ENCODE assay signal across 8 cellular contexts in the genomic region with DNA sequence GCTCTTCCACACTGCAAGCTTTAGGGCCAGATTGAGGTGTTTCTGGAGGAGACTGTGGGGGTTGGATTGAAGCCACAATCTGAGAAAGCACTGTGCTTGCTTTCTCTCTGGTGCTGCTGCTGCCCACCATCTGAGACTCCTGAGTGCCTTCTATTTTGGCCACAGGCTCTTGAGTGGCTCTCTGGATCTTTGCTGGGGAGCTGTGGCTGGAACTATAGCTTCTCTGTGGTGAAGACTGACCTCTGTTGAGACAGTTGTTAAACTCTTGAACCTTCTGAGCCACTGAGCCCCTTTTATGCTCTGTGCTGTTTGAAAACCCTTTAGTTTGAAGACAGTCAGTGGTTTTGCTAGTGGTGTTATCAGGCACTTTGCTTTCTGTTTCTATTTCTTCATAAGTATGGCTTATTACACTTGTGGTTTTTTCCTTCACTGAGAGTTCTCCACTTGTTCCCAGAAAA.
DNase-seq lines count a peak whose midpoint lies in the region; ATAC-seq and TF ChIP-seq lines count a peak whose summit lies in the region.

No MANE protein-coding gene starts in this region.

- CTCF ChIA-PET in HEK293T (lab: Yijun Ruan, JAX), result interaction anchor here (0.7 kb wide), 1 partner anchor 16 kb away, joined by 3 read pairs; no protein-coding TSS in a partner anchor

- peaks cover 5 to 24% (median 16%) of the 10 kb centered on the region in 4 donors for H3K4me1 Mint-ChIP-seq in CD4-positive, CD25-positive, alpha-beta regulatory T cell
- peaks cover 45% of the 10 kb centered on the region for H3K4me1 Mint-ChIP-seq in activated naive CD8-positive, alpha-beta T cell treated with anti-CD3 and anti-CD28 coated beads, Interleukin-2, amount 10 ng/mL, durations not matched to agents 7 days and 5 days

- peak in 1 of 2 donors; percentile 48 for ATAC-seq in CD4-positive, CD25-positive, alpha-beta regulatory T cell (ENCODE audit: low read depth in 2 of 2)
- ATAC-seq in GM19023 (IDR thresholded peaks at IDR 0.05; ENCODE audit: unreplicated experiment) (peak; percentile 57), HG03354 (IDR thresholded peaks at IDR 0.05; ENCODE audit: poor library complexity, severe bottlenecking, unreplicated experiment) (peak; percentile 58)
- ATAC-seq in activated naive CD8-positive, alpha-beta T cell treated with anti-CD3 and anti-CD28 coated beads, Interleukin-2, amount 10 ng/mL, durations not matched to agents 7 days and 5 days (ENCODE audit: low read depth), result peak; percentile 87

- H3K27ac ChIP-seq in CD4-positive, CD25-positive, alpha-beta regulatory T cell (ENCODE audit: insufficient read depth, low read length, poor library complexity, severe bottlenecking), result no peak overlapping the region
- no peak overlapping the region for H3K27ac ChIP-seq in substantia nigra (ENCODE audit: low read depth, low read length, poor library complexity, severe bottlenecking)

- DNase-seq in CD4-positive, CD25-positive, alpha-beta regulatory T cell, result peak in 1 of 3 donors; percentile 68
- DNase-seq in activated naive CD8-positive, alpha-beta T cell treated with anti-CD3 and anti-CD28 coated beads, Interleukin-2, amount 10 ng/mL, durations not matched to agents 7 days and 5 days, result peak; percentile 54
- DNase-seq in HEK293T (ENCODE audit: extremely low spot score) (no peak), NCI-H2171 treated with DMSO at 0.1 percent for 48 hours (lab: John Stamatoyannopoulos, UW) (no peak), substantia nigra (lab: John Stamatoyannopoulos, UW) (no peak), NCI-H345 treated with DMSO at 0.1 percent for 48 hours (lab: John Stamatoyannopoulos, UW; ENCODE audit: unreplicated experiment) (no peak)

- H3K27ac Mint-ChIP-seq in CD4-positive, CD25-positive, alpha-beta regulatory T cell, result peak overlapping the region; percentile 57 to 91 (median 81)
- H3K27ac Mint-ChIP-seq in activated naive CD8-positive, alpha-beta T cell treated with anti-CD3 and anti-CD28 coated beads, Interleukin-2, amount 10 ng/mL, durations not matched to agents 7 days and 5 days, result peak overlapping the region; percentile 88

- H3K9me3 Mint-ChIP-seq in CD4-positive, CD25-positive, alpha-beta regulatory T cell, result no peaks in the 10 kb centered on the region
- H3K9me3 Mint-ChIP-seq in activated naive CD8-positive, alpha-beta T cell treated with anti-CD3 and anti-CD28 coated beads, Interleukin-2, amount 10 ng/mL, durations not matched to agents 7 days and 5 days, result no peaks in the 10 kb centered on the region

- no peaks in the 10 kb centered on the region for H3K9me3 ChIP-seq in CD4-positive, CD25-positive, alpha-beta regulatory T cell (ENCODE audit: control insufficient read depth in 2 of 2, low read length in 2 of 2)

- H3K36me3 ChIP-seq in CD4-positive, CD25-positive, alpha-beta regulatory T cell (ENCODE audit: control insufficient read depth, insufficient read depth, low read length), result no peaks in the 10 kb centered on the region

- no peaks in the 10 kb centered on the region for H3K27me3 ChIP-seq in CD4-positive, CD25-positive, alpha-beta regulatory T cell (ENCODE audit: control insufficient read depth, insufficient read depth, low read length)

- H3K27me3 Mint-ChIP-seq in CD4-positive, CD25-positive, alpha-beta regulatory T cell, result no peaks in the 10 kb centered on the region
- H3K27me3 Mint-ChIP-seq in activated naive CD8-positive, alpha-beta T cell treated with anti-CD3 and anti-CD28 coated beads, Interleukin-2, amount 10 ng/mL, durations not matched to agents 7 days and 5 days, result no peaks in the 10 kb centered on the region

- H3K36me3 Mint-ChIP-seq in CD4-positive, CD25-positive, alpha-beta regulatory T cell, result peaks cover 4% of the 10 kb centered on the region
- peaks cover 14% of the 10 kb centered on the region for H3K36me3 Mint-ChIP-seq in activated naive CD8-positive, alpha-beta T cell treated with anti-CD3 and anti-CD28 coated beads, Interleukin-2, amount 10 ng/mL, durations not matched to agents 7 days and 5 days

- peak overlapping the region in 2 of 4 donors; percentile 8 to 15 for H3K4me3 Mint-ChIP-seq in CD4-positive, CD25-positive, alpha-beta regulatory T cell
- H3K4me3 Mint-ChIP-seq in activated naive CD8-positive, alpha-beta T cell treated with anti-CD3 and anti-CD28 coated beads, Interleukin-2, amount 10 ng/mL, durations not matched to agents 7 days and 5 days, result peak overlapping the region; percentile 60

- peaks cover 10% of the 10 kb centered on the region for H3K4me1 ChIP-seq in CD4-positive, CD25-positive, alpha-beta regulatory T cell (ENCODE audit: control insufficient read depth, insufficient read depth, low read length, poor library complexity, severe bottlenecking)

- H3K4me3 ChIP-seq in CD4-positive, CD25-positive, alpha-beta regulatory T cell (ENCODE audit: low read depth, low read length), result peak overlapping the region; percentile 38

- POLR2A ChIA-PET in activated naive CD8-positive, alpha-beta T cell treated with anti-CD3 and anti-CD28 coated beads, Interleukin-2, amount 10 ng/mL, durations not matched to agents 7 days and 5 days (lab: Charles Lee), result interaction anchor here (1.0 to 2.3 kb wide), 5 partner anchors 18 to 363 kb away, joined by 3 to 8 read pairs (median 3); a partner anchor contains a TSS
- POLR2A ChIA-PET in HEK293T (lab: Yijun Ruan, JAX), result interaction anchor here (0.9 kb wide), 1 partner anchor 8 kb away, joined by 3 read pairs; no protein-coding TSS in a partner anchor

TF ChIP-seq in HEK293T, 16 proteins besides CTCF, POLR2A, EP300 and RAD21:
- TF ChIP-seq FOXK2 (IDR thresholded peaks at IDR 0.05) (no peak), L3MBTL2 (conservative IDR thresholded peaks at IDR 0.05) (no peak), ZNF384 (IDR thresholded peaks at IDR 0.05) (no peak), CTBP1 (IDR thresholded peaks at IDR 0.05; ENCODE audit: borderline replicate concordance) (no peak), BHLHE40 (IDR thresholded peaks at IDR 0.05; ENCODE audit: borderline replicate concordance) (no peak), SUZ12 (IDR thresholded peaks at IDR 0.05) (no peak), LEF1 (IDR thresholded peaks at IDR 0.05; ENCODE audit: borderline replicate concordance) (no peak), ELF4 (IDR thresholded peaks at IDR 0.05) (no peak), FOXM1 (IDR thresholded peaks at IDR 0.05; ENCODE audit: borderline replicate concordance) (no peak), HDGF (IDR thresholded peaks at IDR 0.05; ENCODE audit: borderline replicate concordance) (no peak), TARDBP (IDR thresholded peaks at IDR 0.05) (no peak), FOXA1 (IDR thresholded peaks at IDR 0.05) (no peak), SP1 (IDR thresholded peaks at IDR 0.05) (no peak), ARNT (IDR thresholded peaks at IDR 0.05) (no peak), NFRKB (IDR thresholded peaks at IDR 0.05) (no peak)
- TF ChIP-seq, protein P1, sequence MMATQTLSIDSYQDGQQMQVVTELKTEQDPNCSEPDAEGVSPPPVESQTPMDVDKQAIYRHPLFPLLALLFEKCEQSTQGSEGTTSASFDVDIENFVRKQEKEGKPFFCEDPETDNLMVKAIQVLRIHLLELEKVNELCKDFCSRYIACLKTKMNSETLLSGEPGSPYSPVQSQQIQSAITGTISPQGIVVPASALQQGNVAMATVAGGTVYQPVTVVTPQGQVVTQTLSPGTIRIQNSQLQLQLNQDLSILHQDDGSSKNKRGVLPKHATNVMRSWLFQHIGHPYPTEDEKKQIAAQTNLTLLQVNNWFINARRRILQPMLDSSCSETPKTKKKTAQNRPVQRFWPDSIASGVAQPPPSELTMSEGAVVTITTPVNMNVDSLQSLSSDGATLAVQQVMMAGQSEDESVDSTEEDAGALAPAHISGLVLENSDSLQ (IDR thresholded peaks at IDR 0.05), result no peak
